ENCODE assay signal across 9 cellular contexts in genomic region chr22:22955866-22956535, GRCh38.
DNase-seq lines count a peak whose midpoint lies in the region; ATAC-seq and TF ChIP-seq lines count a peak whose summit lies in the region.
"Had no signal": no experiment of that assay in that cellular context is flagged by ENCODE, and none has a peak within 500 bp of the region (broad histone marks: within the 10 kb centered on the region; RNA-seq: fewer than 3 reads in every experiment).

No MANE protein-coding gene starts in this region.

- H3K27me3 ChIP-seq in SJCRH30: no peaks in the 10 kb centered on the region

- no peak overlapping the region for H3K27ac ChIP-seq in SJCRH30

- H3K27ac Mint-ChIP-seq in Calu3 (ENCODE audit: unreplicated experiment): no peak overlapping the region
- H3K27ac Mint-ChIP-seq: T-helper 1 cell treated with Interleukin-12 subunit alpha and Interleukin-12 subunit beta and Interleukin-4 antibody, amounts not matched to agents 30 μg/mL and 1 μg/mL, for 36 hours had no signal

- no peak overlapping the region for H3K4me3 ChIP-seq in SJCRH30

- H3K9me3 Mint-ChIP-seq in Calu3 (ENCODE audit: low read depth, unreplicated experiment): peaks cover 4% of the 10 kb centered on the region

- no peaks in the 10 kb centered on the region for H3K36me3 ChIP-seq in SJCRH30

- peak; percentile 88 for TF ChIP-seq CTCF in Calu3 (IDR thresholded peaks at IDR 0.05; ENCODE audit: unreplicated experiment)

- peaks cover 6% of the 10 kb centered on the region for H3K4me1 Mint-ChIP-seq in Calu3 (ENCODE audit: low read depth, unreplicated experiment)

- peak; percentile 86 for TF ChIP-seq RAD21 in Ishikawa (IDR thresholded peaks at IDR 0.05; ENCODE audit: low read depth)

- TF ChIP-seq EP300 in Ishikawa (IDR thresholded peaks at IDR 0.05; ENCODE audit: borderline replicate concordance): no peak

- CTCF ChIA-PET in Calu3 (lab: Charles Lee): interaction anchor here (0.6 to 4.9 kb wide), 6 partner anchors 78 to 287 kb away, joined by 3 to 82 read pairs (median 5); no protein-coding TSS in a partner anchor

- intact Hi-C loops in Calu3 (cut with micrococcal nuclease; ENCODE audit: unreplicated experiment): loop anchor here (5.0 to 10.0 kb wide), 4 partner anchors 369 to 581 kb away; no protein-coding TSS in a partner anchor

- peaks cover 16% of the 10 kb centered on the region for H3K4me1 ChIP-seq in SJCRH30

- H3K36me3 Mint-ChIP-seq in Calu3 (ENCODE audit: insufficient read depth, unreplicated experiment): no peaks in the 10 kb centered on the region

- ATAC-seq in GM18873 (IDR thresholded peaks at IDR 0.05; ENCODE audit: low FRiP score, unreplicated experiment): no peak

- DNase-seq in Calu3 (peak; percentile 69), SJCRH30 (peak; percentile 71 to 89), glomerular visceral epithelial cell (ENCODE audit: extremely low spot score) (peak; percentile 53), pons (ENCODE audit: low spot score) (peak; percentile 76), HuH-7.5 (ENCODE audit: low spot score) (no peak)
- DNase-seq in activated naive CD4-positive, alpha-beta T cell treated with Interleukin-2 at 50 U/mL for 16 hours: peak; percentile 62

- no peaks in the 10 kb centered on the region for H3K9me3 ChIP-seq in SJCRH30 (replicated peaks)

- BruUV-seq in Calu3 (replicated peaks; lab: Mats Ljungman, UMichigan): no TSS peak

- no peak overlapping the region for H3K4me3 Mint-ChIP-seq in Calu3 (ENCODE audit: low read depth, unreplicated experiment)
- H3K4me3 Mint-ChIP-seq: T-helper 1 cell treated with Interleukin-12 subunit alpha and Interleukin-12 subunit beta and Interleukin-4 antibody, amounts not matched to agents 30 μg/mL and 1 μg/mL, for 36 hours had no signal

- H3K27me3 Mint-ChIP-seq in Calu3 (ENCODE audit: unreplicated experiment): peaks cover 74% of the 10 kb centered on the region

TF ChIP-seq in Ishikawa, 13 proteins besides CTCF, POLR2A, EP300 and RAD21:
- no peak for TF ChIP-seq TAF1 (IDR thresholded peaks at IDR 0.05; ENCODE audit: low read depth)
- no peak for TF ChIP-seq ZBTB7A (IDR thresholded peaks at IDR 0.05; ENCODE audit: low read depth)
- TF ChIP-seq CREB1 (IDR thresholded peaks at IDR 0.05; ENCODE audit: low read depth): no peak
- TF ChIP-seq FOXM1 (IDR thresholded peaks at IDR 0.05; ENCODE audit: borderline replicate concordance, low read depth): no peak
- TF ChIP-seq CEBPB (IDR thresholded peaks at IDR 0.05): no peak
- no peak for TF ChIP-seq MAX (IDR thresholded peaks at IDR 0.05)
- TF ChIP-seq TEAD4 (IDR thresholded peaks at IDR 0.05): no peak
- no peak for TF ChIP-seq NFIC (IDR thresholded peaks at IDR 0.05)
- no peak for TF ChIP-seq TCF12 (IDR thresholded peaks at IDR 0.05; ENCODE audit: low read depth)
- TF ChIP-seq REST (IDR thresholded peaks at IDR 0.05; ENCODE audit: low read depth): no peak
- TF ChIP-seq YY1 (IDR thresholded peaks at IDR 0.05; ENCODE audit: low read depth): no peak
- TF ChIP-seq EGR1 (IDR thresholded peaks at IDR 0.05): no peak
- TF ChIP-seq, protein P1, sequence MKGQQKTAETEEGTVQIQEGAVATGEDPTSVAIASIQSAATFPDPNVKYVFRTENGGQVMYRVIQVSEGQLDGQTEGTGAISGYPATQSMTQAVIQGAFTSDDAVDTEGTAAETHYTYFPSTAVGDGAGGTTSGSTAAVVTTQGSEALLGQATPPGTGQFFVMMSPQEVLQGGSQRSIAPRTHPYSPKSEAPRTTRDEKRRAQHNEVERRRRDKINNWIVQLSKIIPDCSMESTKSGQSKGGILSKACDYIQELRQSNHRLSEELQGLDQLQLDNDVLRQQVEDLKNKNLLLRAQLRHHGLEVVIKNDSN (IDR thresholded peaks at IDR 0.05): no peak
